Comparison of ENCODE assay signal across 1 cellular context in genomic region chr1:91020486-91020885, GRCh38.
TF ChIP-seq lines count a peak whose summit lies in the region.

No MANE protein-coding gene starts in this region.

TF ChIP-seq in WTC11, 78 proteins besides CTCF, POLR2A, EP300 and RAD21 (continued from another document):
- no peak for TF ChIP-seq ZSCAN18 (CRISPR knock-in tag; IDR thresholded peaks at IDR 0.05)
- TF ChIP-seq AR (CRISPR knock-in tag; IDR thresholded peaks at IDR 0.05): no peak
- TF ChIP-seq ZNF219 (CRISPR knock-in tag; IDR thresholded peaks at IDR 0.05; ENCODE audit: borderline replicate concordance): no peak
- TF ChIP-seq ZNF423 (CRISPR knock-in tag; IDR thresholded peaks at IDR 0.05): no peak
- TF ChIP-seq TCF7 (CRISPR knock-in tag; IDR thresholded peaks at IDR 0.05; ENCODE audit: low read depth): no peak
- no peak for TF ChIP-seq USF1 (CRISPR knock-in tag; IDR thresholded peaks at IDR 0.05)
- TF ChIP-seq E2F1 (CRISPR knock-in tag; IDR thresholded peaks at IDR 0.05): no peak
